ENCODE assay signal across 9 cellular contexts in the genomic region with DNA sequence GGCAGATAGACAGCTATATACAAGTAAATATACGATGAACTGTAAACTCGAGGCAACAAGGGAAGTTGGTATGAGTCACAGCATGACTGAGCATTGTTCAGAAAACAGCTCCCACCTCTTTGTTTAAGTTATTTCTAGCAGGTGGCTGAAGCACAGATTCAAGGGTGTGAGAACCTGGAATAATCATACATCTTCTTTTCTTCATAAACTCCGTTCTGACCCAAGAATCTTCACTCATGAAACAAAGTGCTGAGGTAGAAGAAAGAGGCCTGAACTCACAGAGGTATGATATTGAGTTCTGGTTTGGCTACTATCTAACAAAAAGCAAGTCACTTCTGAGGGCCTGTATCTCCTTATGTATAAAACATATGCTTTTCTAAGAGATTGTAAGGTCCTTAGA.
DNase-seq lines count a peak whose midpoint lies in the region; FAIRE-seq and TF ChIP-seq lines count a peak whose summit lies in the region.
"Had no signal": no experiment of that assay in that cellular context is flagged by ENCODE, and none has a peak within 500 bp of the region (broad histone marks: within the 10 kb centered on the region; RNA-seq: fewer than 3 reads in every experiment).

No MANE protein-coding gene starts in this region.

- DNase-seq in GM12892 (ENCODE audit: insufficient read length): no peak
- DNase-seq in M059J (ENCODE audit: low read depth): peak; percentile 59
- DNase-seq in brain microvascular endothelial cell: peak; percentile 37
- DNase-seq in NCI-H1105 (lab: John Stamatoyannopoulos, UW): no peak
- DNase-seq in NCI-H2171 (lab: John Stamatoyannopoulos, UW): no peak
- DNase-seq in NCI-H187 treated with DMSO at 0.1 percent for 48 hours (lab: John Stamatoyannopoulos, UW): no peak
- DNase-seq: amniotic stem cell, uterus had no signal

- in situ Hi-C loops in brain microvascular endothelial cell (cut with HindIII; ENCODE audit: low pct_ligation_motif_present, low sequenced_read_pairs): no loop called here

- peak overlapping the region; percentile 8 for H2AFZ ChIP-seq in parathyroid adenoma

- H3K4me3 ChIP-seq in brain microvascular endothelial cell (ENCODE audit: low read depth, low read length) (no peak overlapping the region), parathyroid adenoma (ENCODE audit: low read depth, low read length) (no peak overlapping the region)
- H3K4me3 ChIP-seq: uterus had no signal

- H3K27me3 ChIP-seq in brain microvascular endothelial cell (replicated peaks) (no peaks in the 10 kb centered on the region), parathyroid adenoma (ENCODE audit: control insufficient read depth, insufficient read depth, low read length) (no peaks in the 10 kb centered on the region)
- H3K27me3 ChIP-seq: uterus had no signal

- no peak for TF ChIP-seq CTCF in brain microvascular endothelial cell (IDR thresholded peaks at IDR 0.05; ENCODE audit: low read depth, low read length, missing control alignments)
- no peak for TF ChIP-seq CTCF in parathyroid adenoma (IDR thresholded peaks at IDR 0.05)

- H3K27ac ChIP-seq in brain microvascular endothelial cell: no peak overlapping the region
- H3K27ac ChIP-seq in parathyroid adenoma: no peak overlapping the region
- H3K27ac ChIP-seq: uterus had no signal

- FAIRE-seq in GM12892 (lab: Jason Lieb, UNC): peak; percentile 27

- no peaks in the 10 kb centered on the region for H3K36me3 ChIP-seq in brain microvascular endothelial cell (replicated peaks)
- H3K36me3 ChIP-seq in parathyroid adenoma (ENCODE audit: control insufficient read depth, insufficient read depth, low read length): no peaks in the 10 kb centered on the region
- H3K36me3 ChIP-seq: uterus had no signal

- H3K79me2 ChIP-seq in parathyroid adenoma: no peaks in the 10 kb centered on the region

- H3K9ac ChIP-seq in parathyroid adenoma: no peak overlapping the region

- H3K4me1 ChIP-seq in parathyroid adenoma: peaks cover 10% of the 10 kb centered on the region
- H3K4me1 ChIP-seq: uterus had no signal

- no peak for TF ChIP-seq POLR2A in GM12892 (IDR thresholded peaks at IDR 0.05; ENCODE audit: low read depth, low read length)

- H3K9me3 ChIP-seq in parathyroid adenoma (ENCODE audit: control insufficient read depth, low read length): no peaks in the 10 kb centered on the region
- H3K9me3 ChIP-seq: uterus had no signal

- H3K4me2 ChIP-seq in parathyroid adenoma (ENCODE audit: low read length): no peak overlapping the region

Comparison
In these comparisons a context has a peak if more than half of its experiments do, and no peak if none do; other contexts are left out.
1. DNase-seq: peak in M059J (single experiment) and brain microvascular endothelial cell (single experiment); none in GM12892 (single experiment), NCI-H1105 (single experiment), NCI-H2171 (single experiment) and NCI-H187 treated with DMSO at 0.1 percent for 48 hours (single experiment).